22 cellular contexts compared by ENCODE assay signal in genomic region chr13:52377898-52378297, GRCh38.
"Had no signal": no experiment of that assay in that cellular context is flagged by ENCODE, and none has a peak within 500 bp of the region (broad histone marks: within the 10 kb centered on the region; RNA-seq: fewer than 3 reads in every experiment).

No MANE protein-coding gene starts in this region.

- FAIRE-seq: TTC549 had no signal

- H3K4me1 ChIP-seq: breast epithelium had no signal

- DNase-seq: activated B cell treated with CpG ODN at 0.5 μM for 24 hours; activated CD4-positive, alpha-beta T cell treated with anti-CD3 and anti-CD28 coated beads for 1 hour; activated CD4-positive, alpha-beta T cell treated with anti-CD3 and anti-CD28 coated beads, Interleukin-2, amount 10 ng/mL, durations not matched to agents 24 days and 14 days; activated CD4-positive, alpha-beta T cell treated with anti-CD3 and anti-CD28 coated beads, Interleukin-2, amount 50 U/mL, for 48 hours; activated CD8-positive, alpha-beta memory T cell treated with anti-CD3 and anti-CD28 coated beads, Interleukin-2, amount 10 ng/mL, durations not matched to agents 7 days and 5 days; activated effector memory CD4-positive, alpha-beta T cell treated with Interleukin-2 at 50 U/mL for 16 hours; activated naive CD4-positive, alpha-beta T cell; activated T-cell treated with anti-CD3 and anti-CD28 coated beads, Interleukin-2, amount 50 U/mL, for 24 hours; aorta; KG1; NCI-H1048; NCI-H146; NCI-H187 treated with DMSO at 0.1 percent for 48 hours; NCI-H2081 treated with DMSO at 0.1 percent for 48 hours; NCI-H446; NCI-H524; PC-9; SHP77 treated with DMSO at 0.1 percent for 48 hours; T-helper 17 cell; T-helper 9 cell had no signal

- H3K4me2 ChIP-seq: PC-9 had no signal

- H3K9me3 ChIP-seq: breast epithelium had no signal

- H3K4me3 ChIP-seq: breast epithelium, PC-9 had no signal

- ATAC-seq: activated CD8-positive, alpha-beta memory T cell treated with anti-CD3 and anti-CD28 coated beads, Interleukin-2, amount 10 ng/mL, durations not matched to agents 7 days and 5 days; T-helper 17 cell had no signal

- H3K27ac ChIP-seq: PC-9 had no signal

- H2AFZ ChIP-seq: PC-9 had no signal

- H3K36me3 ChIP-seq: breast epithelium had no signal

- H3K27me3 ChIP-seq: breast epithelium had no signal
